Comparison of ENCODE assay signal across 35 cellular contexts in genomic region chr1:221430133-221430960, GRCh38.
A peak's percentile ranks its signal among the peaks of the same experiment; 100 is the strongest.
DNase-seq lines count a peak whose midpoint lies in the region; FAIRE-seq and TF ChIP-seq lines count a peak whose summit lies in the region.
"Had no signal": no experiment of that assay in that cellular context is flagged by ENCODE, and none has a peak within 500 bp of the region (broad histone marks: within the 10 kb centered on the region; RNA-seq: fewer than 3 reads in every experiment).

No MANE protein-coding gene starts in this region.

- peaks cover 5% of the 10 kb centered on the region for H3K27me3 Mint-ChIP-seq in progenitor cell of endocrine pancreas

- H3K36me3 ChIP-seq in endothelial cell of umbilical vein (ENCODE audit: control insufficient read depth in 2 of 2, extremely low read depth in 1 of 2, insufficient read depth in 2 of 2, low read length in 2 of 2) = no peaks in the 10 kb centered on the region
- H3K36me3 ChIP-seq: cardiac muscle cell, gastroesophageal sphincter, left ventricle myocardium inferior, Peyer's patch, thoracic aorta had no signal

- TF ChIP-seq CTCF in endothelial cell of umbilical vein (IDR thresholded peaks at IDR 0.05; ENCODE audit: extremely low read depth in 1 of 2, insufficient read depth in 1 of 2, low read depth in 1 of 2, low read length in 2 of 2) (no peak), progenitor cell of endocrine pancreas (IDR thresholded peaks at IDR 0.05; ENCODE audit: unreplicated experiment) (no peak)

- H3K79me2 ChIP-seq in endothelial cell of umbilical vein (ENCODE audit: control insufficient read depth, insufficient read depth, low read length) = no peaks in the 10 kb centered on the region
- H3K79me2 ChIP-seq: hepatocyte had no signal

- TF ChIP-seq POLR2A in endothelial cell of umbilical vein (IDR thresholded peaks at IDR 0.05; ENCODE audit: low read depth, low read length) = no peak

- H3K4me1 ChIP-seq in endothelial cell of umbilical vein (ENCODE audit: control insufficient read depth, extremely low read depth, insufficient read depth, low read length) = peaks cover 6% of the 10 kb centered on the region
- H3K4me1 ChIP-seq: Peyer's patch had no signal

- H3K9me1 ChIP-seq in endothelial cell of umbilical vein (replicated peaks; ENCODE audit: control insufficient read depth, extremely low read depth, insufficient read depth, low read length) = no peaks in the 10 kb centered on the region

- POLR2A ChIA-PET in endothelial cell of umbilical vein (lab: Charles Lee) = no interaction called here

- peak overlapping the region; percentile 3 for H3K27ac Mint-ChIP-seq in progenitor cell of endocrine pancreas
- H3K27ac Mint-ChIP-seq: activated T-helper 17 cell treated with anti-CD3 and anti-CD28 coated beads, Interleukin-2, amount 50 U/mL, for 72 hours; CD8-positive, alpha-beta memory T cell had no signal

- CTCF ChIA-PET in endothelial cell of umbilical vein (lab: Charles Lee) = interaction anchor here (1.0 to 3.5 kb wide), 11 partner anchors 12 to 1025 kb away, joined by 3 to 76 read pairs (median 4); no protein-coding TSS in a partner anchor

- BruUV-seq in endothelial cell of umbilical vein (replicated peaks; lab: Mats Ljungman, UMichigan) = no TSS peak

- no peaks in the 10 kb centered on the region for H3K36me3 Mint-ChIP-seq in progenitor cell of endocrine pancreas (ENCODE audit: insufficient read depth)
- H3K36me3 Mint-ChIP-seq: CD8-positive, alpha-beta memory T cell had no signal

- intact Hi-C loops in endothelial cell of umbilical vein (cut with micrococcal nuclease) = no loop called here

- no peak overlapping the region for H3K4me3 Mint-ChIP-seq in progenitor cell of endocrine pancreas (ENCODE audit: low read depth)
- H3K4me3 Mint-ChIP-seq: activated T-helper 17 cell treated with anti-CD3 and anti-CD28 coated beads, Interleukin-2, amount 50 U/mL, for 72 hours; CD8-positive, alpha-beta memory T cell; naive thymus-derived CD8-positive, alpha-beta T cell had no signal

- H3K4me3 ChIP-seq in endothelial cell of umbilical vein (replicated peaks in 1 of 3; ENCODE audit: insufficient read depth in 1 of 3, low read depth in 1 of 3, low read length in 3 of 3) = no peak overlapping the region
- H3K4me3 ChIP-seq: cardiac muscle cell, coronary artery, gastroesophageal sphincter, hepatocyte, left ventricle myocardium inferior, Peyer's patch, thoracic aorta had no signal

- peak overlapping the region; percentile 11 for H3K27ac ChIP-seq in endothelial cell of umbilical vein (ENCODE audit: insufficient read depth, low read depth, low read length)
- H3K27ac ChIP-seq: 22Rv1, cardiac muscle cell, coronary artery, gastroesophageal sphincter, hepatocyte, left ventricle myocardium inferior, Peyer's patch, thoracic aorta had no signal

- no peaks in the 10 kb centered on the region for H3K9me3 ChIP-seq in endothelial cell of umbilical vein (replicated peaks; ENCODE audit: control insufficient read depth, insufficient read depth, low read length)
- H3K9me3 ChIP-seq: Peyer's patch, thoracic aorta had no signal

- no peak overlapping the region for H3K9ac ChIP-seq in endothelial cell of umbilical vein (replicated peaks; ENCODE audit: extremely low read depth, insufficient read depth, low read length)

- H2AFZ ChIP-seq in endothelial cell of umbilical vein (ENCODE audit: low read depth, low read length) = peak overlapping the region; percentile 50
- H2AFZ ChIP-seq: hepatocyte had no signal

- dilution Hi-C loops in endothelial cell of umbilical vein (cut with MboI; ENCODE audit: extremely low pct_ligation_motif_present, low sequenced_read_pairs) = no loop called here

- H3K4me2 ChIP-seq in endothelial cell of umbilical vein (ENCODE audit: insufficient read depth, low read length) = no peak overlapping the region
- H3K4me2 ChIP-seq: hepatocyte had no signal

- no peak for FAIRE-seq in endothelial cell of umbilical vein (lab: Jason Lieb, UNC)
- FAIRE-seq: urothelium cell line had no signal

- H4K20me1 ChIP-seq in endothelial cell of umbilical vein (replicated peaks; ENCODE audit: control insufficient read depth, extremely low read depth, insufficient read depth, low read length) = no peaks in the 10 kb centered on the region

- H3K9me3 Mint-ChIP-seq in progenitor cell of endocrine pancreas (ENCODE audit: low read depth) = peaks cover 10% of the 10 kb centered on the region

- peaks cover 13% of the 10 kb centered on the region for H3K4me1 Mint-ChIP-seq in progenitor cell of endocrine pancreas (ENCODE audit: low read depth)
- H3K4me1 Mint-ChIP-seq: activated T-helper 17 cell treated with anti-CD3 and anti-CD28 coated beads, Interleukin-2, amount 50 U/mL, for 72 hours had no signal

- no peaks in the 10 kb centered on the region for H3K27me3 ChIP-seq in endothelial cell of umbilical vein (ENCODE audit: control insufficient read depth in 2 of 2, insufficient read depth in 2 of 2, low read length in 2 of 2)
- H3K27me3 ChIP-seq: cardiac muscle cell, gastroesophageal sphincter, hepatocyte, Peyer's patch had no signal

- DNase-seq in DMS 273 (lab: John Stamatoyannopoulos, UW; ENCODE audit: unreplicated experiment) (peak; percentile 18), DMS 273 treated with DMSO at 0.1 percent for 48 hours (lab: John Stamatoyannopoulos, UW) (no peak), NCI-H460 (ENCODE audit: extremely low read depth, low read depth) (peak; percentile 34), endothelial cell of umbilical vein (ENCODE audit: low read depth, low spot score) (peak; percentile 49), progenitor cell of endocrine pancreas (ENCODE audit: low spot score, unreplicated experiment) (no peak), occipital lobe (lab: John Stamatoyannopoulos, UW) (no peak), NCI-H748 (lab: John Stamatoyannopoulos, UW; ENCODE audit: unreplicated experiment) (no peak), NCI-H226 (no peak)
- DNase-seq: activated CD4-positive, alpha-beta T cell treated with anti-CD3 and anti-CD28 coated beads, Interleukin-2, amount 50 U/mL, for 48 hours; activated CD8-positive, alpha-beta memory T cell treated with anti-CD3 and anti-CD28 coated beads, Interleukin-2, amount 50 U/mL, for 48 hours; activated naive CD4-positive, alpha-beta T cell treated with anti-CD3 and anti-CD28 coated beads, Interleukin-2, amount 50 U/mL, for 16 hours; amygdala; CD8-positive, alpha-beta memory T cell; effector memory CD4-positive, alpha-beta T cell; erythroblast; GDM1; Kasumi-1; left ventricle myocardium inferior; midbrain; naive thymus-derived CD8-positive, alpha-beta T cell; NCI-H1048; NCI-H1694 treated with DMSO at 0.1 percent for 48 hours; NCI-H526 treated with DMSO at 0.1 percent for 48 hours; nucleus accumbens; Peyer's patch; SHP77 treated with DMSO at 0.1 percent for 48 hours; stimulated activated naive CD8-positive, alpha-beta T cell treated with anti-CD3 and anti-CD28 coated beads, Interleukin-15, Interleukin-2, amounts not matched to agents 100 U/mL and 50 U/mL, for 24 hours had no signal

TF ChIP-seq in endothelial cell of umbilical vein, 7 proteins besides CTCF, POLR2A, EP300 and RAD21:
- TF ChIP-seq JUN (IDR thresholded peaks at IDR 0.05; ENCODE audit: borderline replicate concordance, insufficient read depth, insufficient read length, low read depth) (no peak), EZH2 (IDR thresholded peaks at IDR 0.05; ENCODE audit: borderline replicate concordance, low read depth, low read length, severe bottlenecking) (no peak), MYC (IDR thresholded peaks at IDR 0.05; ENCODE audit: low read depth, low read length) (no peak), GATA2 (IDR thresholded peaks at IDR 0.05; ENCODE audit: insufficient read depth, insufficient read length, low read depth, low read length) (no peak), POLR2AphosphoS5 (IDR thresholded peaks at IDR 0.05; ENCODE audit: insufficient read depth, low read depth, low read length) (no peak), FOS (IDR thresholded peaks at IDR 0.05; ENCODE audit: borderline replicate concordance, insufficient read depth, low read length) (no peak)
- TF ChIP-seq, protein P1, sequence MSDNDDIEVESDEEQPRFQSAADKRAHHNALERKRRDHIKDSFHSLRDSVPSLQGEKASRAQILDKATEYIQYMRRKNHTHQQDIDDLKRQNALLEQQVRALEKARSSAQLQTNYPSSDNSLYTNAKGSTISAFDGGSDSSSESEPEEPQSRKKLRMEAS (IDR thresholded peaks at IDR 0.05; ENCODE audit: insufficient read depth, insufficient read length) = no peak

Comparison
In these comparisons a context has a peak if more than half of its experiments do, and no peak if none do; other contexts are left out.
1. DNase-seq: peak in DMS 273 (single experiment), NCI-H460 (single experiment) and endothelial cell of umbilical vein (single experiment); none in DMS 273 treated with DMSO at 0.1 percent for 48 hours (single experiment), progenitor cell of endocrine pancreas (single experiment), occipital lobe (single experiment), NCI-H748 (single experiment) and NCI-H226 (single experiment).